ENCODE assay signal across 1 cellular context in genomic region chr10:98852686-98853085, GRCh38.
TF ChIP-seq lines count a peak whose summit lies in the region.

No MANE protein-coding gene starts in this region.

TF ChIP-seq in WTC11, 78 proteins besides CTCF, POLR2A, EP300 and RAD21 (continued from another document):
- TF ChIP-seq PREB (CRISPR knock-in tag; IDR thresholded peaks at IDR 0.05; ENCODE audit: borderline replicate concordance) (no peak), ERG (CRISPR knock-in tag; IDR thresholded peaks at IDR 0.05) (no peak), ZNF121 (CRISPR knock-in tag; IDR thresholded peaks at IDR 0.05) (no peak), ZNF232 (CRISPR knock-in tag; IDR thresholded peaks at IDR 0.05) (no peak)
